In the genomic region with DNA sequence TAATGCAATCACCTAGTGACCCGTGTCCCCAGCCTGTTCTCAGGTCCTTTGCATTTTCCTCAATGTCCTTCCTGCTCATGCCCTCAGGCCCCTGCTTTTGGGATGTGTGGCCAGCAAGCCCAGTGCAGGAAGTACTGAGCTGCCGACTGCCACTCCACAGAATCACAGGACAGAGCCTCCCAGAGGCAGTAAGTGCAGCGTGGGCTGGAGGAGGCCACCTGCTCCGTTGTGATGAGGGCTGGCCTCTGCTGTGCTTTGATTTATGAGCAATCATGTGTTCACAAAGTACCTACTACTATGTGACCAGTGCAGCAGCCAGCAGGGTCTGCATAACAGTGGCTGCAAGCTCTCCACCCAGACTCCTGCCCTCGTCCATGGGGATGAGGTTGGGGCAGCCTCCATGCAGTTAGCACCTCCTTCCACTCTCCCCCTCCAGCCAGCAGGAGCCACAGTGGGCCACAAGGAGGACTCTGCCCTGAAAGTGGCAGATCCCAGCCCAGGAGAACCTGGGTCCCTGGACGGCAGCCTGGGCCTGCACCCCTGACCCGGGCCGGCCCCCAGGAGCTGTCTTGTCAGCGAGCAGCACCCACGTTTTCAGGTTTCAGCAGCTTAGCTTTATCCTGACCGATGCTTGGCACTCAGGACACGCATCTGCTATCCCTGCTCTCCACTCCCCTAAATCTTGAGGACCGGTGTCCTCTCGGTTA, we compare ENCODE assay signal across 1 cellular context.
A peak's percentile ranks its signal among the peaks of the same experiment; 100 is the strongest.
TF ChIP-seq lines count a peak whose summit lies in the region.

No MANE protein-coding gene starts in this region.

TF ChIP-seq in K562, 482 proteins besides CTCF, POLR2A, EP300 and RAD21 (continued from another document):
- TF ChIP-seq, protein P1, sequence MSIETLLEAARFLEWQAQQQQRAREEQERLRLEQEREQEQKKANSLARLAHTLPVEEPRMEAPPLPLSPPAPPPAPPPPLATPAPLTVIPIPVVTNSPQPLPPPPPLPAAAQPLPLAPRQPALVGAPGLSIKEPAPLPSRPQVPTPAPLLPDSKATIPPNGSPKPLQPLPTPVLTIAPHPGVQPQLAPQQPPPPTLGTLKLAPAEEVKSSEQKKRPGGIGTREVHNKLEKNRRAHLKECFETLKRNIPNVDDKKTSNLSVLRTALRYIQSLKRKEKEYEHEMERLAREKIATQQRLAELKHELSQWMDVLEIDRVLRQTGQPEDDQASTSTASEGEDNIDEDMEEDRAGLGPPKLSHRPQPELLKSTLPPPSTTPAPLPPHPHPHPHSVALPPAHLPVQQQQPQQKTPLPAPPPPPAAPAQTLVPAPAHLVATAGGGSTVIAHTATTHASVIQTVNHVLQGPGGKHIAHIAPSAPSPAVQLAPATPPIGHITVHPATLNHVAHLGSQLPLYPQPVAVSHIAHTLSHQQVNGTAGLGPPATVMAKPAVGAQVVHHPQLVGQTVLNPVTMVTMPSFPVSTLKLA (conservative IDR thresholded peaks at IDR 0.05): no peak
- TF ChIP-seq, protein P2, sequence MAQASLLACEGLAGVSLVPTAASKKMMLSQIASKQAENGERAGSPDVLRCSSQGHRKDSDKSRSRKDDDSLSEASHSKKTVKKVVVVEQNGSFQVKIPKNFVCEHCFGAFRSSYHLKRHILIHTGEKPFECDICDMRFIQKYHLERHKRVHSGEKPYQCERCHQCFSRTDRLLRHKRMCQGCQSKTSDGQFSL (CRISPR knock-in tag; IDR thresholded peaks at IDR 0.05): no peak
- TF ChIP-seq, protein P2 (tag; IDR thresholded peaks at IDR 0.05): no peak
- TF ChIP-seq ARNT (IDR thresholded peaks at IDR 0.05): no peak
- no peak for TF ChIP-seq ETV6 (IDR thresholded peaks at IDR 0.05; ENCODE audit: borderline replicate concordance in 1 of 2, low read depth in 2 of 2, low read length in 1 of 2)
- no peak for TF ChIP-seq ETV6 (CRISPR knock-in tag; IDR thresholded peaks at IDR 0.05; ENCODE audit: borderline replicate concordance)
- no peak for TF ChIP-seq XRCC3 (IDR thresholded peaks at IDR 0.05)
- TF ChIP-seq, protein P3, sequence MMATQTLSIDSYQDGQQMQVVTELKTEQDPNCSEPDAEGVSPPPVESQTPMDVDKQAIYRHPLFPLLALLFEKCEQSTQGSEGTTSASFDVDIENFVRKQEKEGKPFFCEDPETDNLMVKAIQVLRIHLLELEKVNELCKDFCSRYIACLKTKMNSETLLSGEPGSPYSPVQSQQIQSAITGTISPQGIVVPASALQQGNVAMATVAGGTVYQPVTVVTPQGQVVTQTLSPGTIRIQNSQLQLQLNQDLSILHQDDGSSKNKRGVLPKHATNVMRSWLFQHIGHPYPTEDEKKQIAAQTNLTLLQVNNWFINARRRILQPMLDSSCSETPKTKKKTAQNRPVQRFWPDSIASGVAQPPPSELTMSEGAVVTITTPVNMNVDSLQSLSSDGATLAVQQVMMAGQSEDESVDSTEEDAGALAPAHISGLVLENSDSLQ (IDR thresholded peaks at IDR 0.05): peak; percentile 27; the same call in 1 of the 2 replicates
- TF ChIP-seq, protein P4, sequence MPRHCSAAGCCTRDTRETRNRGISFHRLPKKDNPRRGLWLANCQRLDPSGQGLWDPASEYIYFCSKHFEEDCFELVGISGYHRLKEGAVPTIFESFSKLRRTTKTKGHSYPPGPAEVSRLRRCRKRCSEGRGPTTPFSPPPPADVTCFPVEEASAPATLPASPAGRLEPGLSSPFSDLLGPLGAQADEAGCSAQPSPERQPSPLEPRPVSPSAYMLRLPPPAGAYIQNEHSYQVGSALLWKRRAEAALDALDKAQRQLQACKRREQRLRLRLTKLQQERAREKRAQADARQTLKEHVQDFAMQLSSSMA (CRISPR knock-in tag; IDR thresholded peaks at IDR 0.05): no peak
- TF ChIP-seq, protein P5, sequence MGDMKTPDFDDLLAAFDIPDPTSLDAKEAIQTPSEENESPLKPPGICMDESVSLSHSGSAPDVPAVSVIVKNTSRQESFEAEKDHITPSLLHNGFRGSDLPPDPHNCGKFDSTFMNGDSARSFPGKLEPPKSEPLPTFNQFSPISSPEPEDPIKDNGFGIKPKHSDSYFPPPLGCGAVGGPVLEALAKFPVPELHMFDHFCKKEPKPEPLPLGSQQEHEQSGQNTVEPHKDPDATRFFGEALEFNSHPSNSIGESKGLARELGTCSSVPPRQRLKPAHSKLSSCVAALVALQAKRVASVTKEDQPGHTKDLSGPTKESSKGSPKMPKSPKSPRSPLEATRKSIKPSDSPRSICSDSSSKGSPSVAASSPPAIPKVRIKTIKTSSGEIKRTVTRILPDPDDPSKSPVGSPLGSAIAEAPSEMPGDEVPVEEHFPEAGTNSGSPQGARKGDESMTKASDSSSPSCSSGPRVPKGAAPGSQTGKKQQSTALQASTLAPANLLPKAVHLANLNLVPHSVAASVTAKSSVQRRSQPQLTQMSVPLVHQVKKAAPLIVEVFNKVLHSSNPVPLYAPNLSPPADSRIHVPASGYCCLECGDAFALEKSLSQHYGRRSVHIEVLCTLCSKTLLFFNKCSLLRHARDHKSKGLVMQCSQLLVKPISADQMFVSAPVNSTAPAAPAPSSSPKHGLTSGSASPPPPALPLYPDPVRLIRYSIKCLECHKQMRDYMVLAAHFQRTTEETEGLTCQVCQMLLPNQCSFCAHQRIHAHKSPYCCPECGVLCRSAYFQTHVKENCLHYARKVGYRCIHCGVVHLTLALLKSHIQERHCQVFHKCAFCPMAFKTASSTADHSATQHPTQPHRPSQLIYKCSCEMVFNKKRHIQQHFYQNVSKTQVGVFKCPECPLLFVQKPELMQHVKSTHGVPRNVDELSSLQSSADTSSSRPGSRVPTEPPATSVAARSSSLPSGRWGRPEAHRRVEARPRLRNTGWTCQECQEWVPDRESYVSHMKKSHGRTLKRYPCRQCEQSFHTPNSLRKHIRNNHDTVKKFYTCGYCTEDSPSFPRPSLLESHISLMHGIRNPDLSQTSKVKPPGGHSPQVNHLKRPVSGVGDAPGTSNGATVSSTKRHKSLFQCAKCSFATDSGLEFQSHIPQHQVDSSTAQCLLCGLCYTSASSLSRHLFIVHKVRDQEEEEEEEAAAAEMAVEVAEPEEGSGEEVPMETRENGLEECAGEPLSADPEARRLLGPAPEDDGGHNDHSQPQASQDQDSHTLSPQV (IDR thresholded peaks at IDR 0.05): no peak
- 0 out of 2 replicates have a peak, but pooled peaks have one; percentile 29 for TF ChIP-seq EGR1 (conservative IDR thresholded peaks at IDR 0.05)
- no peak for TF ChIP-seq SAFB (IDR thresholded peaks at IDR 0.05; ENCODE audit: borderline replicate concordance, low read depth, low read length)
- no peak for TF ChIP-seq ETS2 (tag; IDR thresholded peaks at IDR 0.05; ENCODE audit: borderline replicate concordance, poor library complexity, severe bottlenecking)
- TF ChIP-seq MIER1 (IDR thresholded peaks at IDR 0.05; ENCODE audit: low read depth): no peak
- TF ChIP-seq, protein P6, sequence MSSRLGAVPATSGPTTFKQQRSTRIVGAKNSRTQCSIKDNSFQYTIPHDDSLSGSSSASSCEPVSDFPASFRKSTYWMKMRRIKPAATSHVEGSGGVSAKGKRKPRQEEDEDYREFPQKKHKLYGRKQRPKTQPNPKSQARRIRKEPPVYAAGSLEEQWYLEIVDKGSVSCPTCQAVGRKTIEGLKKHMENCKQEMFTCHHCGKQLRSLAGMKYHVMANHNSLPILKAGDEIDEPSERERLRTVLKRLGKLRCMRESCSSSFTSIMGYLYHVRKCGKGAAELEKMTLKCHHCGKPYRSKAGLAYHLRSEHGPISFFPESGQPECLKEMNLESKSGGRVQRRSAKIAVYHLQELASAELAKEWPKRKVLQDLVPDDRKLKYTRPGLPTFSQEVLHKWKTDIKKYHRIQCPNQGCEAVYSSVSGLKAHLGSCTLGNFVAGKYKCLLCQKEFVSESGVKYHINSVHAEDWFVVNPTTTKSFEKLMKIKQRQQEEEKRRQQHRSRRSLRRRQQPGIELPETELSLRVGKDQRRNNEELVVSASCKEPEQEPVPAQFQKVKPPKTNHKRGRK (tag; IDR thresholded peaks at IDR 0.05): no peak
- TF ChIP-seq MYC (IDR thresholded peaks at IDR 0.05; ENCODE audit: low read depth, low read length): no peak
- no peak for TF ChIP-seq MYC (CRISPR knock-in tag; IDR thresholded peaks at IDR 0.05; ENCODE audit: borderline replicate concordance, low read depth)
- TF ChIP-seq NEUROD1 (IDR thresholded peaks at IDR 0.05; ENCODE audit: borderline replicate concordance, low read depth, low read length, partially characterized antibody): no peak
- TF ChIP-seq ZNF57 (CRISPR knock-in tag; IDR thresholded peaks at IDR 0.05): no peak
- no peak for TF ChIP-seq ZFP36 (IDR thresholded peaks at IDR 0.05; ENCODE audit: low read depth, low read length, partially characterized antibody)
- peak; percentile 33; the same call in 1 of the 2 replicates for TF ChIP-seq ZNF263 (CRISPR knock-in tag; IDR thresholded peaks at IDR 0.05; ENCODE audit: borderline replicate concordance)
- TF ChIP-seq U2AF1 (optimal IDR thresholded peaks at IDR 0.05; ENCODE audit: low read depth, low read length): no peak
- TF ChIP-seq MEIS2 (IDR thresholded peaks at IDR 0.05; ENCODE audit: partially characterized antibody): peak; percentile 31
- no peak for TF ChIP-seq GABPB2 (CRISPR knock-in tag; conservative IDR thresholded peaks at IDR 0.05)
- TF ChIP-seq GTF2E2 (tag; IDR thresholded peaks at IDR 0.05): no peak
- TF ChIP-seq ZBTB1 (CRISPR knock-in tag; IDR thresholded peaks at IDR 0.05; ENCODE audit: borderline replicate concordance, low read depth): no peak
- no peak for TF ChIP-seq STAG1 (CRISPR knock-in tag; IDR thresholded peaks at IDR 0.05; ENCODE audit: borderline replicate concordance)
- no peak for TF ChIP-seq HNRNPH1 (optimal IDR thresholded peaks at IDR 0.05; ENCODE audit: low read depth, low read length)
- TF ChIP-seq, protein P7, sequence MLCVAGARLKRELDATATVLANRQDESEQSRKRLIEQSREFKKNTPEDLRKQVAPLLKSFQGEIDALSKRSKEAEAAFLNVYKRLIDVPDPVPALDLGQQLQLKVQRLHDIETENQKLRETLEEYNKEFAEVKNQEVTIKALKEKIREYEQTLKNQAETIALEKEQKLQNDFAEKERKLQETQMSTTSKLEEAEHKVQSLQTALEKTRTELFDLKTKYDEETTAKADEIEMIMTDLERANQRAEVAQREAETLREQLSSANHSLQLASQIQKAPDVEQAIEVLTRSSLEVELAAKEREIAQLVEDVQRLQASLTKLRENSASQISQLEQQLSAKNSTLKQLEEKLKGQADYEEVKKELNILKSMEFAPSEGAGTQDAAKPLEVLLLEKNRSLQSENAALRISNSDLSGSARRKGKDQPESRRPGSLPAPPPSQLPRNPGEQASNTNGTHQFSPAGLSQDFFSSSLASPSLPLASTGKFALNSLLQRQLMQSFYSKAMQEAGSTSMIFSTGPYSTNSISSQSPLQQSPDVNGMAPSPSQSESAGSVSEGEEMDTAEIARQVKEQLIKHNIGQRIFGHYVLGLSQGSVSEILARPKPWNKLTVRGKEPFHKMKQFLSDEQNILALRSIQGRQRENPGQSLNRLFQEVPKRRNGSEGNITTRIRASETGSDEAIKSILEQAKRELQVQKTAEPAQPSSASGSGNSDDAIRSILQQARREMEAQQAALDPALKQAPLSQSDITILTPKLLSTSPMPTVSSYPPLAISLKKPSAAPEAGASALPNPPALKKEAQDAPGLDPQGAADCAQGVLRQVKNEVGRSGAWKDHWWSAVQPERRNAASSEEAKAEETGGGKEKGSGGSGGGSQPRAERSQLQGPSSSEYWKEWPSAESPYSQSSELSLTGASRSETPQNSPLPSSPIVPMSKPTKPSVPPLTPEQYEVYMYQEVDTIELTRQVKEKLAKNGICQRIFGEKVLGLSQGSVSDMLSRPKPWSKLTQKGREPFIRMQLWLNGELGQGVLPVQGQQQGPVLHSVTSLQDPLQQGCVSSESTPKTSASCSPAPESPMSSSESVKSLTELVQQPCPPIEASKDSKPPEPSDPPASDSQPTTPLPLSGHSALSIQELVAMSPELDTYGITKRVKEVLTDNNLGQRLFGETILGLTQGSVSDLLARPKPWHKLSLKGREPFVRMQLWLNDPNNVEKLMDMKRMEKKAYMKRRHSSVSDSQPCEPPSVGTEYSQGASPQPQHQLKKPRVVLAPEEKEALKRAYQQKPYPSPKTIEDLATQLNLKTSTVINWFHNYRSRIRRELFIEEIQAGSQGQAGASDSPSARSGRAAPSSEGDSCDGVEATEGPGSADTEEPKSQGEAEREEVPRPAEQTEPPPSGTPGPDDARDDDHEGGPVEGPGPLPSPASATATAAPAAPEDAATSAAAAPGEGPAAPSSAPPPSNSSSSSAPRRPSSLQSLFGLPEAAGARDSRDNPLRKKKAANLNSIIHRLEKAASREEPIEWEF (CRISPR knock-in tag; IDR thresholded peaks at IDR 0.05): no peak
- no peak for TF ChIP-seq ZNF408 (CRISPR knock-in tag; IDR thresholded peaks at IDR 0.05; ENCODE audit: low read depth)
- no peak for TF ChIP-seq CCNT2 (IDR thresholded peaks at IDR 0.05; ENCODE audit: borderline replicate concordance, extremely low read depth, insufficient read length, low read depth, low read length)
- TF ChIP-seq, protein P8, sequence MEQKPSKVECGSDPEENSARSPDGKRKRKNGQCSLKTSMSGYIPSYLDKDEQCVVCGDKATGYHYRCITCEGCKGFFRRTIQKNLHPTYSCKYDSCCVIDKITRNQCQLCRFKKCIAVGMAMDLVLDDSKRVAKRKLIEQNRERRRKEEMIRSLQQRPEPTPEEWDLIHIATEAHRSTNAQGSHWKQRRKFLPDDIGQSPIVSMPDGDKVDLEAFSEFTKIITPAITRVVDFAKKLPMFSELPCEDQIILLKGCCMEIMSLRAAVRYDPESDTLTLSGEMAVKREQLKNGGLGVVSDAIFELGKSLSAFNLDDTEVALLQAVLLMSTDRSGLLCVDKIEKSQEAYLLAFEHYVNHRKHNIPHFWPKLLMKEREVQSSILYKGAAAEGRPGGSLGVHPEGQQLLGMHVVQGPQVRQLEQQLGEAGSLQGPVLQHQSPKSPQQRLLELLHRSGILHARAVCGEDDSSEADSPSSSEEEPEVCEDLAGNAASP (IDR thresholded peaks at IDR 0.05): no peak
- TF ChIP-seq RBFOX2 (IDR thresholded peaks at IDR 0.05; ENCODE audit: low read depth, low read length): no peak
TF ChIP-seq in K562: peak in this region for 4.
